Comparison of ENCODE assay signal across 23 cellular contexts in the genomic region with DNA sequence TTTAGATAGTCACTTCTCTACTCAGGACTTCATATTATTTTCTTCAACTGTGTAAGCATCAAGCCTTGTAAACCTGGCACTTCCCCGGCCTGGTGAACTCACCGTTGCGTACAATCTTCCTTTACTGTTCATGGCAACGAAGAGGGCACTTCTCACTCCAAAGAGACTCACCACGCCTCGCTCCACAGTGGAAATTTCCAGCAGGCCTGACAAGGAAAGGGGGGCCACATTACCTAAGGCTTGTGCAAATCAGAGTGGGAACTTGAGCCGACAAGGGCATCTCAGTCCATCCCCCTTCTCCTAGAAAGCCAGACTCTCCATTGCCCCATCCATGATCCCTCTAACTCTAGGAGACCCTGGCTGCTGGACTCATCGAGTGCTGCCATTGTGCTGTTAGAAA. TPM values are rescaled to one million over a fixed set of nuclear protein-coding genes. Genes with fewer than 3 reads are reported as not detected.
"Had no signal": no experiment of that assay in that cellular context is flagged by ENCODE, and none has a peak within 500 bp of the region (broad histone marks: within the 10 kb centered on the region; RNA-seq: fewer than 3 reads in every experiment).

No MANE protein-coding gene starts in this region.

- H3K9me3 Mint-ChIP-seq: activated CD4-positive, alpha-beta memory T cell treated with anti-CD3 and anti-CD28 coated beads for 36 hours; activated naive CD4-positive, alpha-beta T cell treated with anti-CD3 and anti-CD28 coated beads, Interleukin-2, amount 10 ng/mL, durations not matched to agents 7 days and 5 days; activated naive CD8-positive, alpha-beta T cell treated with anti-CD3 and anti-CD28 coated beads, Interleukin-2, amount 50 U/mL, for 24 hours; activated T-cell treated with anti-CD3 and anti-CD28 coated beads, Interleukin-2, amount 50 U/mL, for 4 hours; immature natural killer cell; naive thymus-derived CD8-positive, alpha-beta T cell had no signal

- H3K36me3 ChIP-seq: brain microvascular endothelial cell, heart left ventricle, sigmoid colon, spleen, WERI-Rb-1 had no signal

- H3K4me3 ChIP-seq: heart left ventricle, sigmoid colon, spleen had no signal

- H3K27ac Mint-ChIP-seq: activated CD4-positive, alpha-beta memory T cell treated with anti-CD3 and anti-CD28 coated beads for 36 hours; activated naive CD4-positive, alpha-beta T cell treated with anti-CD3 and anti-CD28 coated beads, Interleukin-2, amount 10 ng/mL, durations not matched to agents 7 days and 5 days; activated naive CD8-positive, alpha-beta T cell treated with anti-CD3 and anti-CD28 coated beads, Interleukin-2, amount 50 U/mL, for 24 hours; immature natural killer cell; naive thymus-derived CD8-positive, alpha-beta T cell had no signal

- H3K9me3 ChIP-seq: heart left ventricle, sigmoid colon, spleen had no signal

- DNase-seq: activated CD4-positive, alpha-beta memory T cell treated with anti-CD3 and anti-CD28 coated beads for 36 hours; activated effector memory CD4-positive, alpha-beta T cell treated with Interleukin-2 at 50 U/mL for 16 hours; activated naive CD4-positive, alpha-beta T cell treated with anti-CD3 and anti-CD28 coated beads, Interleukin-2, amount 10 ng/mL, durations not matched to agents 7 days and 5 days; activated naive CD8-positive, alpha-beta T cell treated with anti-CD3 and anti-CD28 coated beads, Interleukin-2, amount 50 U/mL, for 24 hours; activated T-cell treated with anti-CD3 and anti-CD28 coated beads, Interleukin-2, amount 50 U/mL, for 4 hours; anterior cingulate cortex; brain microvascular endothelial cell; central memory CD4-positive, alpha-beta T cell; foreskin melanocyte; heart left ventricle; immature natural killer cell; mesenchymal stem cell; naive thymus-derived CD8-positive, alpha-beta T cell; sigmoid colon; stimulated activated naive CD4-positive, alpha-beta T cell; SW 1271; WERI-Rb-1 had no signal

- H3K4me3 Mint-ChIP-seq: activated CD4-positive, alpha-beta memory T cell treated with anti-CD3 and anti-CD28 coated beads for 36 hours; activated naive CD4-positive, alpha-beta T cell treated with anti-CD3 and anti-CD28 coated beads, Interleukin-2, amount 10 ng/mL, durations not matched to agents 7 days and 5 days; activated naive CD8-positive, alpha-beta T cell treated with anti-CD3 and anti-CD28 coated beads, Interleukin-2, amount 50 U/mL, for 24 hours; activated T-cell treated with anti-CD3 and anti-CD28 coated beads, Interleukin-2, amount 50 U/mL, for 4 hours; immature natural killer cell; naive thymus-derived CD8-positive, alpha-beta T cell had no signal

- H3K4me1 Mint-ChIP-seq: immature natural killer cell had no signal

- H3K27me3 ChIP-seq: brain microvascular endothelial cell, sigmoid colon had no signal

- H3K27ac ChIP-seq: brain microvascular endothelial cell, heart left ventricle, sigmoid colon, spleen, WERI-Rb-1 had no signal

- H3K36me3 Mint-ChIP-seq: activated CD4-positive, alpha-beta memory T cell treated with anti-CD3 and anti-CD28 coated beads for 36 hours; activated naive CD4-positive, alpha-beta T cell treated with anti-CD3 and anti-CD28 coated beads, Interleukin-2, amount 10 ng/mL, durations not matched to agents 7 days and 5 days; immature natural killer cell; naive thymus-derived CD8-positive, alpha-beta T cell had no signal

RNA-seq across cellular contexts. Expression of a gene that starts 1.6 kb away (rescaled TPM):
- total RNA-seq: activated CD4-positive, alpha-beta memory T cell treated with anti-CD3 and anti-CD28 coated beads for 36 hours; activated T-cell treated with anti-CD3 and anti-CD28 coated beads, Interleukin-2, amount 50 U/mL, for 4 hours; epithelial cell of proximal tubule; heart left ventricle; liver; naive thymus-derived CD8-positive, alpha-beta T cell; renal cortical epithelial cell; sigmoid colon; spleen; T-helper 2 cell treated with Interferon-gamma antibody and Interleukin-4, amounts not matched to agents 100 ng/mL and 5 ng/mL, for 36 hours had no signal
- polyA plus RNA-seq: heart left ventricle; immature natural killer cell; liver; naive thymus-derived CD8-positive, alpha-beta T cell; sigmoid colon; spleen; thymus had no signal
